1 cellular context compared by ENCODE assay signal in the genomic region with DNA sequence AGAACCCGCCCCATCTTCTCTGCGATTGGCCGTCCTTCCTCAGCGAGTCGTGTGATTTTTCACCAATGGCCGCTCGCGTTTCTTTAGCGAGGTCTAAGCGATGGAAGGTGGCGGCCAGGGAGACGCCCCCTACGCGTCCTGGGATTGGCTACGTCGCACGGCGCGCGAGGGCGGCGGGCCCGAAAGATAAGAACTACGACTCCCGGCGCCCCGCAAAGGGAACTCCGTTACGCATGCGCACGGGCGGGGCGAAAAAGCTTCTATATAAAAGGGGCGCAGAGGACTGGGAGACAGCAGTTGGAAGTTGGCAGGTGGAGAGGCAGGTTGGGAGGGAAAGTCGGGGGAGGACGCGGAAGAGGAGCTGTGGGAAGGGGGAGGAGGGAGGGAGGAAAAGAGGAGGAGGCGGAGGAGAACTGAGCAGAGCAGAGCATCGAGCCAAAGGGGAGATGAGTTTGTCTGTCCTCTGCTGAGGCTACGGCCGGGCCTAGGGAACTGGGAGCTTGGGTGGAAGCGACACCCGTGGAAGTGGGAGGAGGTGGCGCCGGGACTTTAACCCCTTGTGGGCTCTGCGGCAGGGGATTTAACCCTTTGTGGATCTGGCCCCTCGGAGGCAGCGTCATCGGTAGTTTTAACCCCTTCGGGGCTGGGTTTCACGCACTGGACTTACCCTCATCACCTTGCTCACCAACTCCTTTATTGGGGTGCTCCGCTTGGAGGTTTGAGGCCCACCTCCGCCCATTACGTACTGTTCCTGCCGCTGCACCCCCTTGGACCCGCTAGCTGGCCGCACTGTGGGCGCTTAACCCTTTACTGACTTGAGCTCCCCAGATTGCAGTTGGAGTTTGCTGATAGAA.
TF ChIP-seq lines count a peak whose summit lies in the region.

Gene HEXIM1 (plus strand): TSS at position 293 of the 854 bp plus-strand sequence. CDS start 716 bp downstream, outside the sequence.

TF ChIP-seq in A549, 52 proteins besides CTCF, POLR2A, EP300 and RAD21 (continued from another document):
- TF ChIP-seq MAZ (IDR thresholded peaks at IDR 0.05; ENCODE audit: borderline replicate concordance, low read depth, low read length) (peak; percentile 99), CBX8 (IDR thresholded peaks at IDR 0.05) (no peak), TP53 (CRISPR knock-in tag; IDR thresholded peaks at IDR 0.05) (peak; percentile 99), ZC3H11A (IDR thresholded peaks at IDR 0.05) (no peak), CHD4 (IDR thresholded peaks at IDR 0.05; ENCODE audit: borderline replicate concordance) (no peak; the same call in 1 of the 2 replicates), HES2 (IDR thresholded peaks at IDR 0.05) (no peak), NFE2L2 (conservative IDR thresholded peaks at IDR 0.05; ENCODE audit: low read length) (no peak), JUNB (IDR thresholded peaks at IDR 0.05) (no peak), RCOR1 (IDR thresholded peaks at IDR 0.05; ENCODE audit: low read depth, low read length) (no peak), FOXS1 (CRISPR knock-in tag; IDR thresholded peaks at IDR 0.05) (no peak; the same call in 1 of the 2 replicates), EHF (CRISPR knock-in tag; IDR thresholded peaks at IDR 0.05) (peak; percentile 95), USF2 (IDR thresholded peaks at IDR 0.05) (0 out of 2 replicates have a peak, but pooled peaks have one; percentile 5), HOXB5 (CRISPR knock-in tag; IDR thresholded peaks at IDR 0.05) (peak; percentile 92), MYC (IDR thresholded peaks at IDR 0.05; ENCODE audit: borderline replicate concordance, low read length) (peak; percentile 61; the same call in 1 of the 2 replicates), BHLHE40 (IDR thresholded peaks at IDR 0.05; ENCODE audit: low read depth, low read length) (no peak), CHD2 (IDR thresholded peaks at IDR 0.05; ENCODE audit: low read length, partially characterized antibody) (no peak), CEBPB (IDR thresholded peaks at IDR 0.05) (0 out of 4 replicates have a peak, but pooled peaks of 1 of the 2 experiments have one; percentile 35), KDM1A (IDR thresholded peaks at IDR 0.05; ENCODE audit: low read depth) (no peak), JUN (IDR thresholded peaks at IDR 0.05) (peak; percentile 99 to 100), PBX3 (IDR thresholded peaks at IDR 0.05) (peak; percentile 98), NR3C1 (IDR thresholded peaks at IDR 0.05) (no peak), GATA3 (IDR thresholded peaks at IDR 0.05; ENCODE audit: borderline replicate concordance) (peak; percentile 12), RNF2 (IDR thresholded peaks at IDR 0.05; ENCODE audit: borderline replicate concordance, low read depth) (no peak)
- TF ChIP-seq, protein P1, sequence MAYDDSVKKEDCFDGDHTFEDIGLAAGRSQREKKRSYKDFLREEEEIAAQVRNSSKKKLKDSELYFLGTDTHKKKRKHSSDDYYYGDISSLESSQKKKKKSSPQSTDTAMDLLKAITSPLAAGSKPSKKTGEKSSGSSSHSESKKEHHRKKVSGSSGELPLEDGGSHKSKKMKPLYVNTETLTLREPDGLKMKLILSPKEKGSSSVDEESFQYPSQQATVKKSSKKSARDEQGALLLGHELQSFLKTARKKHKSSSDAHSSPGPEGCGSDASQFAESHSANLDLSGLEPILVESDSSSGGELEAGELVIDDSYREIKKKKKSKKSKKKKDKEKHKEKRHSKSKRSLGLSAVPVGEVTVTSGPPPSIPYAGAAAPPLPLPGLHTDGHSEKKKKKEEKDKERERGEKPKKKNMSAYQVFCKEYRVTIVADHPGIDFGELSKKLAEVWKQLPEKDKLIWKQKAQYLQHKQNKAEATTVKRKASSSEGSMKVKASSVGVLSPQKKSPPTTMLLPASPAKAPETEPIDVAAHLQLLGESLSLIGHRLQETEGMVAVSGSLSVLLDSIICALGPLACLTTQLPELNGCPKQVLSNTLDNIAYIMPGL (CRISPR knock-in tag; IDR thresholded peaks at IDR 0.05; ENCODE audit: borderline replicate concordance), result peak; percentile 98
- TF ChIP-seq, protein P2, sequence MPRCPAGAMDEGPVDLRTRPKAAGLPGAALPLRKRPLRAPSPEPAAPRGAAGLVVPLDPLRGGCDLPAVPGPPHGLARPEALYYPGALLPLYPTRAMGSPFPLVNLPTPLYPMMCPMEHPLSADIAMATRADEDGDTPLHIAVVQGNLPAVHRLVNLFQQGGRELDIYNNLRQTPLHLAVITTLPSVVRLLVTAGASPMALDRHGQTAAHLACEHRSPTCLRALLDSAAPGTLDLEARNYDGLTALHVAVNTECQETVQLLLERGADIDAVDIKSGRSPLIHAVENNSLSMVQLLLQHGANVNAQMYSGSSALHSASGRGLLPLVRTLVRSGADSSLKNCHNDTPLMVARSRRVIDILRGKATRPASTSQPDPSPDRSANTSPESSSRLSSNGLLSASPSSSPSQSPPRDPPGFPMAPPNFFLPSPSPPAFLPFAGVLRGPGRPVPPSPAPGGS (IDR thresholded peaks at IDR 0.05), result peak; percentile 100
- TF ChIP-seq, protein P3, sequence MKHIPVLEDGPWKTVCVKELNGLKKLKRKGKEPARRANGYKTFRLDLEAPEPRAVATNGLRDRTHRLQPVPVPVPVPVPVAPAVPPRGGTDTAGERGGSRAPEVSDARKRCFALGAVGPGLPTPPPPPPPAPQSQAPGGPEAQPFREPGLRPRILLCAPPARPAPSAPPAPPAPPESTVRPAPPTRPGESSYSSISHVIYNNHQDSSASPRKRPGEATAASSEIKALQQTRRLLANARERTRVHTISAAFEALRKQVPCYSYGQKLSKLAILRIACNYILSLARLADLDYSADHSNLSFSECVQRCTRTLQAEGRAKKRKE (CRISPR knock-in tag; IDR thresholded peaks at IDR 0.05; ENCODE audit: low read depth), result peak; percentile 75; the same call in 1 of the 2 replicates
- TF ChIP-seq, protein P4, sequence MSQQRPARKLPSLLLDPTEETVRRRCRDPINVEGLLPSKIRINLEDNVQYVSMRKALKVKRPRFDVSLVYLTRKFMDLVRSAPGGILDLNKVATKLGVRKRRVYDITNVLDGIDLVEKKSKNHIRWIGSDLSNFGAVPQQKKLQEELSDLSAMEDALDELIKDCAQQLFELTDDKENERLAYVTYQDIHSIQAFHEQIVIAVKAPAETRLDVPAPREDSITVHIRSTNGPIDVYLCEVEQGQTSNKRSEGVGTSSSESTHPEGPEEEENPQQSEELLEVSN (IDR thresholded peaks at IDR 0.05; ENCODE audit: borderline replicate concordance, low read depth), result no peak
- TF ChIP-seq, protein P5, sequence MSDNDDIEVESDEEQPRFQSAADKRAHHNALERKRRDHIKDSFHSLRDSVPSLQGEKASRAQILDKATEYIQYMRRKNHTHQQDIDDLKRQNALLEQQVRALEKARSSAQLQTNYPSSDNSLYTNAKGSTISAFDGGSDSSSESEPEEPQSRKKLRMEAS (IDR thresholded peaks at IDR 0.05), result peak; percentile 42; the same call in 1 of the 2 replicates
- TF ChIP-seq, protein P6, sequence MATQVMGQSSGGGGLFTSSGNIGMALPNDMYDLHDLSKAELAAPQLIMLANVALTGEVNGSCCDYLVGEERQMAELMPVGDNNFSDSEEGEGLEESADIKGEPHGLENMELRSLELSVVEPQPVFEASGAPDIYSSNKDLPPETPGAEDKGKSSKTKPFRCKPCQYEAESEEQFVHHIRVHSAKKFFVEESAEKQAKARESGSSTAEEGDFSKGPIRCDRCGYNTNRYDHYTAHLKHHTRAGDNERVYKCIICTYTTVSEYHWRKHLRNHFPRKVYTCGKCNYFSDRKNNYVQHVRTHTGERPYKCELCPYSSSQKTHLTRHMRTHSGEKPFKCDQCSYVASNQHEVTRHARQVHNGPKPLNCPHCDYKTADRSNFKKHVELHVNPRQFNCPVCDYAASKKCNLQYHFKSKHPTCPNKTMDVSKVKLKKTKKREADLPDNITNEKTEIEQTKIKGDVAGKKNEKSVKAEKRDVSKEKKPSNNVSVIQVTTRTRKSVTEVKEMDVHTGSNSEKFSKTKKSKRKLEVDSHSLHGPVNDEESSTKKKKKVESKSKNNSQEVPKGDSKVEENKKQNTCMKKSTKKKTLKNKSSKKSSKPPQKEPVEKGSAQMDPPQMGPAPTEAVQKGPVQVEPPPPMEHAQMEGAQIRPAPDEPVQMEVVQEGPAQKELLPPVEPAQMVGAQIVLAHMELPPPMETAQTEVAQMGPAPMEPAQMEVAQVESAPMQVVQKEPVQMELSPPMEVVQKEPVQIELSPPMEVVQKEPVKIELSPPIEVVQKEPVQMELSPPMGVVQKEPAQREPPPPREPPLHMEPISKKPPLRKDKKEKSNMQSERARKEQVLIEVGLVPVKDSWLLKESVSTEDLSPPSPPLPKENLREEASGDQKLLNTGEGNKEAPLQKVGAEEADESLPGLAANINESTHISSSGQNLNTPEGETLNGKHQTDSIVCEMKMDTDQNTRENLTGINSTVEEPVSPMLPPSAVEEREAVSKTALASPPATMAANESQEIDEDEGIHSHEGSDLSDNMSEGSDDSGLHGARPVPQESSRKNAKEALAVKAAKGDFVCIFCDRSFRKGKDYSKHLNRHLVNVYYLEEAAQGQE (IDR thresholded peaks at IDR 0.05), result peak; percentile 59
